ENCODE assay signal across 7 cellular contexts in the genomic region with DNA sequence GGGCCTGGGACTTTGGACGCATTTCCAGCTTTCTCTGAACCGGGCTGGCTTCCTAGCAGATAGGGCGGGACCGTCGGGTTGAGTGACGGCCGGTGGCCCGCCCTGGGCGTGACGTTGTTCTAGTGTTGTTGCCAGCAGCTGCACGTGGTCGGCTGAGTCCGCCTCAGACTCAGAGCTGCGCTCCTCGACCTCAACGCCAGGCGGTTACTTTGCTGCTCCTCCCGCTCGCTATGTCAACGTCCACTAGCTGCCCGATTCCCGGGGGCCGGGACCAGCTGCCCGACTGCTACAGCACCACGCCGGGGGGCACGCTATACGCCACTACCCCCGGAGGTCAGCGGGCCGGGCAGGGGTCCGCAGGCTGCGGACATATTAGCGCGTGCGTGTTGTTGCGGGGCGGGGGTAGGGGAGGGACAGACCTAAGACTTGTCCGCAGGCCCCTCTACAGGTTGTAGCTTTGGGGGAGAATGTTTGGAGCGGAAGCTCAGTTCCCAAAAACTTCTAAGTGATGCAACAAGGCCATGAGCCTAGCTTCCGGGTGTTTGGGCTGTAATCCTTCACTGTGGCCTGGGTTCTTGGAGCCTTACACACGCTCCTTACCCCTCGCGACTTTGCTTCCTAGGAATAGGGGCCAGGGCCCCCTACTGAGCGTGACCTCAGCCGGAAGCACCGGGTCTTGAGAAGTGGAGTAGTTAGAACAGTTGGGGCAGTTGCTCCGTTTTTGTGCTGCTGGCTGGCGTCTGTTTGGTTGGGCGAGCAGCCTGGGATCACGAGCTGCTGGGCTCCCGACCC. TPM values are rescaled to one million over a fixed set of nuclear protein-coding genes. Genes with fewer than 3 reads are reported as not detected.
DNase-seq lines count a peak whose midpoint lies in the region; ATAC-seq and TF ChIP-seq lines count a peak whose summit lies in the region.

TSS of gene EIF4EBP3 (plus strand) at position 155 of the 792 bp plus-strand sequence. CDS start at position 231, 76 bp downstream.

- H3K27ac Mint-ChIP-seq in activated CD8-positive, alpha-beta T cell treated with anti-CD3 and anti-CD28 coated beads, Interleukin-2, amount 10 ng/mL, durations not matched to agents 7 days and 5 days = peak within 1 kb of the TSS; percentile 95

- WGBS in ectodermal cell, 2 experiments = 5% methylated on average over 52 of the region's 52 CpGs
- WGBS in lower leg skin, 2 donors = 2% methylated on average over 18 to 51 of the region's 52 CpGs

- no peaks in the 10 kb centered on the region for H3K9me3 Mint-ChIP-seq in activated CD8-positive, alpha-beta T cell treated with anti-CD3 and anti-CD28 coated beads, Interleukin-2, amount 10 ng/mL, durations not matched to agents 7 days and 5 days (ENCODE audit: insufficient read depth)

- no peaks in the 10 kb centered on the region for H3K27me3 Mint-ChIP-seq in activated CD8-positive, alpha-beta T cell treated with anti-CD3 and anti-CD28 coated beads, Interleukin-2, amount 10 ng/mL, durations not matched to agents 7 days and 5 days (ENCODE audit: low read depth)

- peaks cover 23% of the 10 kb centered on the region for H3K4me1 ChIP-seq in ectodermal cell (ENCODE audit: control insufficient read depth, insufficient read depth, low read length)

- peak in 1 of 3 donors; percentile 94 for TF ChIP-seq CTCF in lower leg skin (IDR thresholded peaks at IDR 0.05)

- peak within 1 kb of the TSS; percentile 39 for H3K4me3 ChIP-seq in ectodermal cell (ENCODE audit: insufficient read depth, low read depth, low read length)
- peak within 1 kb of the TSS; percentile 47 for H3K4me3 ChIP-seq in lower leg skin (ENCODE audit: low read depth, poor library complexity, severe bottlenecking)

- H3K27me3 ChIP-seq in ectodermal cell (ENCODE audit: control insufficient read depth, insufficient read depth, low read length, poor library complexity, severe bottlenecking) = no peaks in the 10 kb centered on the region

- CTCF ChIA-PET in activated CD8-positive, alpha-beta T cell treated with anti-CD3 and anti-CD28 coated beads, Interleukin-2, amount 10 ng/mL, durations not matched to agents 7 days and 5 days (lab: Charles Lee) = interaction anchor here (0.6 to 2.9 kb wide), 21 partner anchors 9 to 202 kb away, joined by 3 to 20 read pairs (median 4); partner anchors contain the start of genes CD14, HBEGF, IK and NDUFA2

- peak; percentile 98 for ATAC-seq in GM18858 (IDR thresholded peaks at IDR 0.05; ENCODE audit: unreplicated experiment)
- peak; percentile 99 for ATAC-seq in HG03066 (IDR thresholded peaks at IDR 0.05; ENCODE audit: low read depth, unreplicated experiment)
- peak; percentile 97 for ATAC-seq in activated CD8-positive, alpha-beta T cell treated with anti-CD3 and anti-CD28 coated beads, Interleukin-2, amount 10 ng/mL, durations not matched to agents 7 days and 5 days

- POLR2A ChIA-PET in activated CD8-positive, alpha-beta T cell treated with anti-CD3 and anti-CD28 coated beads, Interleukin-2, amount 10 ng/mL, durations not matched to agents 7 days and 5 days (lab: Charles Lee) = interaction anchor here (0.8 to 4.2 kb wide), 15 partner anchors 9 to 204 kb away, joined by 3 to 39 read pairs (median 6); partner anchors contain the start of genes ANKHD1, APBB3, IK and NDUFA2

- no peaks in the 10 kb centered on the region for H3K9me3 ChIP-seq in ectodermal cell (ENCODE audit: control insufficient read depth, low read length)

- intact Hi-C loops in lower leg skin (cut with DNase I; ENCODE audit: low total_unique reads) = loop anchor here (10.0 kb wide), 1 partner anchor 163 kb away; no protein-coding TSS in a partner anchor

- peak in 1 of 2 donors; percentile 47 for TF ChIP-seq POLR2A in lower leg skin (IDR thresholded peaks at IDR 0.05)

- H3K36me3 Mint-ChIP-seq in activated CD8-positive, alpha-beta T cell treated with anti-CD3 and anti-CD28 coated beads, Interleukin-2, amount 10 ng/mL, durations not matched to agents 7 days and 5 days (ENCODE audit: low read depth) = peaks cover 46% of the 10 kb centered on the region

- H3K4me3 Mint-ChIP-seq in activated CD8-positive, alpha-beta T cell treated with anti-CD3 and anti-CD28 coated beads, Interleukin-2, amount 10 ng/mL, durations not matched to agents 7 days and 5 days = peak within 1 kb of the TSS; percentile 80

- DNase-seq in NCI-H460 (ENCODE audit: extremely low read depth, low read depth) (peak; percentile 92), lower leg skin (ENCODE audit: low spot score in 2 of 2) (peak; percentile 97 to 99)
- peak; percentile 91 for DNase-seq in activated CD8-positive, alpha-beta T cell treated with anti-CD3 and anti-CD28 coated beads, Interleukin-2, amount 10 ng/mL, durations not matched to agents 7 days and 5 days
- peak; percentile 78 to 83 for DNase-seq in stimulated activated CD4-positive, alpha-beta T cell treated with anti-CD3 and anti-CD28 coated beads, Interleukin-4, amount 100 ng/mL, for 4 hours

- peaks cover 42% of the 10 kb centered on the region for H3K4me1 Mint-ChIP-seq in activated CD8-positive, alpha-beta T cell treated with anti-CD3 and anti-CD28 coated beads, Interleukin-2, amount 10 ng/mL, durations not matched to agents 7 days and 5 days (ENCODE audit: low read depth)

- H3K36me3 ChIP-seq in ectodermal cell (ENCODE audit: control insufficient read depth, insufficient read depth, low read length) = peaks cover 30% of the 10 kb centered on the region

- H3K27ac ChIP-seq in ectodermal cell (ENCODE audit: insufficient read depth, low read depth, low read length, poor library complexity, severe bottlenecking) = peak within 1 kb of the TSS; percentile 83

RNA-seq across cellular contexts. Expression of gene EIF4EBP3, which starts in this region (rescaled TPM):
- total RNA-seq in NCI-H460 (2014; rRNA removed; shearing (Covaris generic)) = 1.4 and 1.7 TPM in 2 replicates
- 1.0 TPM in 1 of 2 replicates, not detected in the other for polyA plus RNA-seq in NCI-H460 (2014; cell fraction: nucleus; rRNA removed)
- 1 to 10 TPM; 7.4 to 8.6 TPM for total RNA-seq in activated CD8-positive, alpha-beta T cell treated with anti-CD3 and anti-CD28 coated beads, Interleukin-2, amount 10 ng/mL, durations not matched to agents 7 days and 5 days
- polyA plus RNA-seq in ectodermal cell (2013, experiment 1 of 4) = 9.0 TPM
- polyA plus RNA-seq in ectodermal cell (2013, experiment 2 of 4) = 8.9 TPM
- polyA plus RNA-seq in ectodermal cell (2013, experiment 3 of 4) = 3.9 TPM
- polyA plus RNA-seq in ectodermal cell (2013, experiment 4 of 4) = 8.0 TPM
- 10 to 100 TPM; 19.2 to 32.1 (median 27.2) TPM for total RNA-seq in lower leg skin

Comparison
In these comparisons a context has a peak if more than half of its experiments do, and no peak if none do; other contexts are left out.
1. Peak in every context shown above with its lines: DNase-seq, ATAC-seq, H3K4me3 ChIP-seq and H3K27ac ChIP-seq.